In genomic region chr5:154520861-154521453, GRCh38 we compare ENCODE assay signal across 9 cellular contexts. TPM values are rescaled to one million over a fixed set of nuclear protein-coding genes. Genes with fewer than 3 reads are reported as not detected.
DNase-seq lines count a peak whose midpoint lies in the region; ATAC-seq and TF ChIP-seq lines count a peak whose summit lies in the region.
"Had no signal": no experiment of that assay in that cellular context is flagged by ENCODE, and none has a peak within 500 bp of the region (broad histone marks: within the 10 kb centered on the region; RNA-seq: fewer than 3 reads in every experiment).

No MANE protein-coding gene starts in this region.

- peaks cover 2% of the 10 kb centered on the region for H3K27me3 Mint-ChIP-seq in endothelial cell (ENCODE audit: unreplicated experiment)

- H4K20me1 ChIP-seq in osteoblast (ENCODE audit: insufficient read depth, low read length) = no peaks in the 10 kb centered on the region

- no peak overlapping the region for H3K4me3 Mint-ChIP-seq in endothelial cell (ENCODE audit: unreplicated experiment)
- H3K4me3 Mint-ChIP-seq in stimulated activated effector memory CD8-positive, alpha-beta T cell treated with anti-CD3 and anti-CD28 coated beads, Interleukin-12 subunit alpha, Interleukin-12 subunit beta, amount 100 ng/mL, for 72 hours = no peak overlapping the region
- H3K4me3 Mint-ChIP-seq: dendritic cell treated with granulocyte-macrophage colony-stimulating factor and Interleukin-4, amounts not matched to agents 40 ng/mL and 50 ng/mL, for 4 days had no signal

- no peak for ATAC-seq in HG02973 (IDR thresholded peaks at IDR 0.05; ENCODE audit: unreplicated experiment)
- ATAC-seq in stimulated activated effector memory CD8-positive, alpha-beta T cell treated with anti-CD3 and anti-CD28 coated beads, Interleukin-12 subunit alpha, Interleukin-12 subunit beta, amount 100 ng/mL, for 72 hours = no peak

- peak; percentile 27 for DNase-seq in stimulated activated CD4-positive, alpha-beta T cell treated with anti-CD3 and anti-CD28 coated beads, Interleukin-15, amount 100 ng/mL, for 24 hours
- no peak for DNase-seq in stimulated activated CD4-positive, alpha-beta T cell treated with anti-CD3 and anti-CD28 coated beads, Interleukin-12 subunit alpha, Interleukin-12 subunit beta, amount 100 ng/mL, for 4 hours
- DNase-seq in NCI-H226 (peak; percentile 26), endothelial cell (ENCODE audit: low spot score) (peak; percentile 68), osteoblast (ENCODE audit: insufficient read length, low spot score, missing footprints) (no peak)
- DNase-seq in stimulated activated naive CD4-positive, alpha-beta T cell treated with Interleukin-2 at 50 U/mL for 16 hours (lab: John Stamatoyannopoulos, UW) = no peak
- no peak for DNase-seq in stimulated activated effector memory CD8-positive, alpha-beta T cell treated with anti-CD3 and anti-CD28 coated beads, Interleukin-12 subunit alpha, Interleukin-12 subunit beta, amount 100 ng/mL, for 72 hours (ENCODE audit: low spot score in 2 of 2)

- H2AFZ ChIP-seq in osteoblast (ENCODE audit: low read length) = no peak overlapping the region

- H3K9me3 Mint-ChIP-seq in endothelial cell (ENCODE audit: unreplicated experiment) = no peaks in the 10 kb centered on the region
- no peaks in the 10 kb centered on the region for H3K9me3 Mint-ChIP-seq in stimulated activated effector memory CD8-positive, alpha-beta T cell treated with anti-CD3 and anti-CD28 coated beads, Interleukin-12 subunit alpha, Interleukin-12 subunit beta, amount 100 ng/mL, for 72 hours
- H3K9me3 Mint-ChIP-seq: dendritic cell treated with granulocyte-macrophage colony-stimulating factor and Interleukin-4, amounts not matched to agents 40 ng/mL and 50 ng/mL, for 4 days had no signal

- no peak overlapping the region for H3K27ac ChIP-seq in osteoblast (ENCODE audit: low read depth, low read length)

- H3K4me3 ChIP-seq in osteoblast (ENCODE audit: insufficient read depth, low read length) = no peak overlapping the region

- H3K4me2 ChIP-seq in osteoblast (ENCODE audit: insufficient read depth, low read length) = no peak overlapping the region

- no peak overlapping the region for H3K27ac Mint-ChIP-seq in endothelial cell (ENCODE audit: unreplicated experiment)
- H3K27ac Mint-ChIP-seq in stimulated activated effector memory CD8-positive, alpha-beta T cell treated with anti-CD3 and anti-CD28 coated beads, Interleukin-12 subunit alpha, Interleukin-12 subunit beta, amount 100 ng/mL, for 72 hours = no peak overlapping the region
- H3K27ac Mint-ChIP-seq: dendritic cell treated with granulocyte-macrophage colony-stimulating factor and Interleukin-4, amounts not matched to agents 40 ng/mL and 50 ng/mL, for 4 days had no signal

- H3K4me1 ChIP-seq in osteoblast (ENCODE audit: insufficient read depth, low read length) = no peaks in the 10 kb centered on the region

- no peaks in the 10 kb centered on the region for H3K9me3 ChIP-seq in osteoblast (ENCODE audit: low read depth, low read length)

- peaks cover 10% of the 10 kb centered on the region for H3K27me3 ChIP-seq in osteoblast (ENCODE audit: insufficient read depth, low read length)

- H3K79me2 ChIP-seq in osteoblast (ENCODE audit: insufficient read depth, low read length) = no peaks in the 10 kb centered on the region

- no peaks in the 10 kb centered on the region for H3K36me3 Mint-ChIP-seq in endothelial cell (ENCODE audit: low read depth, unreplicated experiment)
- H3K36me3 Mint-ChIP-seq in stimulated activated effector memory CD8-positive, alpha-beta T cell treated with anti-CD3 and anti-CD28 coated beads, Interleukin-12 subunit alpha, Interleukin-12 subunit beta, amount 100 ng/mL, for 72 hours = no peaks in the 10 kb centered on the region

- TF ChIP-seq CTCF in endothelial cell (IDR thresholded peaks at IDR 0.05; ENCODE audit: unreplicated experiment) (peak; percentile 73), osteoblast (IDR thresholded peaks at IDR 0.05; ENCODE audit: extremely low read depth, low read depth, low read length) (peak; percentile 61)

- H3K4me1 Mint-ChIP-seq in endothelial cell (ENCODE audit: unreplicated experiment) = peaks cover 10% of the 10 kb centered on the region
- no peaks in the 10 kb centered on the region for H3K4me1 Mint-ChIP-seq in stimulated activated effector memory CD8-positive, alpha-beta T cell treated with anti-CD3 and anti-CD28 coated beads, Interleukin-12 subunit alpha, Interleukin-12 subunit beta, amount 100 ng/mL, for 72 hours

- H3K36me3 ChIP-seq in osteoblast (ENCODE audit: insufficient read depth, low read length) = no peaks in the 10 kb centered on the region

RNA-seq across cellular contexts. Expression of gene HAND1, which starts 42.9 kb away (rescaled TPM):
- total RNA-seq in endothelial cell (ENCODE audit: unreplicated experiment) (0.95 TPM), osteoblast (under 0.01 TPM in 1 of 2 replicates, not detected in the other)

Comparison
In these comparisons a context has a peak if more than half of its experiments do, and no peak if none do; other contexts are left out.
1. DNase-seq: peak in stimulated activated CD4-positive, alpha-beta T cell treated with anti-CD3 and anti-CD28 coated beads, Interleukin-15, amount 100 ng/mL, for 24 hours (single experiment), NCI-H226 (single experiment) and endothelial cell (single experiment); none in stimulated activated CD4-positive, alpha-beta T cell treated with anti-CD3 and anti-CD28 coated beads, Interleukin-12 subunit alpha, Interleukin-12 subunit beta, amount 100 ng/mL, for 4 hours (single experiment), osteoblast (single experiment), stimulated activated naive CD4-positive, alpha-beta T cell treated with Interleukin-2 at 50 U/mL for 16 hours (single experiment) and stimulated activated effector memory CD8-positive, alpha-beta T cell treated with anti-CD3 and anti-CD28 coated beads, Interleukin-12 subunit alpha, Interleukin-12 subunit beta, amount 100 ng/mL, for 72 hours (0 of 2).